ENCODE assay signal across 21 cellular contexts in the genomic region with DNA sequence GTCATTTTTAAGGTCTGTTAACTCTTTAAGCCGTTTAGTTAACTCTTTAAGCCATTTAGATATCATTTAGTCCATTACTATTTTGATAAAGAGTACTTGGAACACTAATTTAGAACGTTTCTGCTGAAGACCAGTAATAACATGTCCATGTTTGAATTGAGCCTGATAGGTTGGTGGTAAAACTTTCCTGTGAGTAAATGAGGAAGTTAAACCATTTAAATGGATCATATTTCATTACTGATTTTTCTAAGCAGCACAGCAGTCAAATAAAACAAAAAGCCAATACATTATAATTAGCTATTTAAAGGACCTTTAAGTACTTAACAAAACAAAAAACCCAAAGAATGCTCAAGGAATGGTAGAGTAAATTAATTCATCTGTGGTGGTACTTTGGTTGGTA. TPM values are rescaled to one million over a fixed set of nuclear protein-coding genes. Genes with fewer than 3 reads are reported as not detected.
DNase-seq lines count a peak whose midpoint lies in the region; ATAC-seq and TF ChIP-seq lines count a peak whose summit lies in the region.
"Had no signal": no experiment of that assay in that cellular context is flagged by ENCODE, and none has a peak within 500 bp of the region (broad histone marks: within the 10 kb centered on the region; RNA-seq: fewer than 3 reads in every experiment).

No MANE protein-coding gene starts in this region.

- H3K27me3 Mint-ChIP-seq in T-helper 17 cell (no peaks in the 10 kb centered on the region), endodermal cell (ENCODE audit: insufficient read depth) (no peaks in the 10 kb centered on the region)
- no peaks in the 10 kb centered on the region for H3K27me3 Mint-ChIP-seq in effector memory CD8-positive, alpha-beta T cell
- H3K27me3 Mint-ChIP-seq in activated T-helper 2 cell treated with anti-CD3 and anti-CD28 coated beads, Interferon-gamma antibody, Interleukin-2, Interleukin-4, amounts not matched to agents 10 μg/mL and 5 μg/mL and 100 μg/mL, durations not matched to agents 14 hours and 24 hours and 36 hours (ENCODE audit: low read depth): no peaks in the 10 kb centered on the region
- H3K27me3 Mint-ChIP-seq: brain; natural killer cell treated with Interleukin-12 subunit alpha and Interleukin-12 subunit beta and Interleukin-15 and Interleukin-18, amount 100 ng/mL, for 72 hours; T-cell had no signal

- H3K4me3 Mint-ChIP-seq in T-helper 17 cell: no peak overlapping the region
- H3K4me3 Mint-ChIP-seq in endodermal cell: no peak overlapping the region
- H3K4me3 Mint-ChIP-seq in effector memory CD8-positive, alpha-beta T cell: no peak overlapping the region
- H3K4me3 Mint-ChIP-seq in activated T-helper 2 cell treated with anti-CD3 and anti-CD28 coated beads, Interferon-gamma antibody, Interleukin-2, Interleukin-4, amounts not matched to agents 10 μg/mL and 5 μg/mL and 100 μg/mL, durations not matched to agents 14 hours and 24 hours and 36 hours (ENCODE audit: low read depth): no peak overlapping the region
- H3K4me3 Mint-ChIP-seq: activated CD8-positive, alpha-beta T cell treated with anti-CD3 and anti-CD28 coated beads, Interleukin-2, amount 10 ng/mL, durations not matched to agents 7 days and 5 days; brain; natural killer cell treated with Interleukin-12 subunit alpha and Interleukin-12 subunit beta and Interleukin-15 and Interleukin-18, amount 100 ng/mL, for 72 hours; T-cell had no signal

- H3K9ac ChIP-seq in endodermal cell (ENCODE audit: extremely low read depth, low read length, poor library complexity, severe bottlenecking): no peak overlapping the region
- H3K9ac ChIP-seq: KMS-11 had no signal

- no peaks in the 10 kb centered on the region for H3K27me3 ChIP-seq in endodermal cell (ENCODE audit: control insufficient read depth, insufficient read depth, low read length, poor library complexity, severe bottlenecking)
- H3K27me3 ChIP-seq: uterus had no signal

- no peaks in the 10 kb centered on the region for H3K36me3 Mint-ChIP-seq in T-helper 17 cell (ENCODE audit: low read depth)
- peaks cover 3% of the 10 kb centered on the region for H3K36me3 Mint-ChIP-seq in endodermal cell (ENCODE audit: low read depth)
- H3K36me3 Mint-ChIP-seq in effector memory CD8-positive, alpha-beta T cell (ENCODE audit: insufficient read depth): no peaks in the 10 kb centered on the region
- peaks cover 43% of the 10 kb centered on the region for H3K36me3 Mint-ChIP-seq in activated T-helper 2 cell treated with anti-CD3 and anti-CD28 coated beads, Interferon-gamma antibody, Interleukin-2, Interleukin-4, amounts not matched to agents 10 μg/mL and 5 μg/mL and 100 μg/mL, durations not matched to agents 14 hours and 24 hours and 36 hours (ENCODE audit: low read depth)

- H3K9me3 ChIP-seq in T-helper 17 cell (ENCODE audit: control insufficient read depth, low read length, poor library complexity, severe bottlenecking): no peaks in the 10 kb centered on the region
- no peaks in the 10 kb centered on the region for H3K9me3 ChIP-seq in endodermal cell (ENCODE audit: control insufficient read depth, low read length)

- DNase-seq in NOMO-1 (lab: John Stamatoyannopoulos, UW; ENCODE audit: unreplicated experiment in 2 of 2): peak; percentile 35 to 80
- DNase-seq in NOMO-1 treated with dmso at 0.1 percent for 144 hours (lab: John Stamatoyannopoulos, UW; ENCODE audit: unreplicated experiment): no peak
- peak; percentile 44 for DNase-seq in NCI-H1105 (lab: John Stamatoyannopoulos, UW)
- no peak for DNase-seq in T-helper 17 cell
- DNase-seq in endodermal cell: no peak
- DNase-seq in coronary artery (ENCODE audit: low spot score): no peak
- DNase-seq in effector memory CD8-positive, alpha-beta T cell: no peak
- DNase-seq in activated T-helper 2 cell treated with anti-CD3 and anti-CD28 coated beads, Interferon-gamma antibody, Interleukin-2, Interleukin-4, amounts not matched to agents 10 μg/mL and 5 μg/mL and 100 μg/mL, durations not matched to agents 14 hours and 24 hours and 36 hours (ENCODE audit: low spot score): no peak
- DNase-seq: activated CD8-positive, alpha-beta T cell treated with anti-CD3 and anti-CD28 coated beads, Interleukin-2, amount 10 ng/mL, durations not matched to agents 7 days and 5 days; activated T-cell treated with anti-CD3 and anti-CD28 coated beads, Interleukin-2, amount 50 U/mL, for 48 hours; cortex of kidney; mesendoderm; NCI-H1694 treated with DMSO at 0.1 percent for 48 hours; Right ventricle myocardium superior; stimulated activated CD4-positive, alpha-beta T cell treated with anti-CD3 and anti-CD28 coated beads, Interleukin-4, amount 100 ng/mL, for 1 hour; T-cell; uterus had no signal

- no peaks in the 10 kb centered on the region for H3K36me3 ChIP-seq in endodermal cell (ENCODE audit: control insufficient read depth, insufficient read depth, low read length)
- H3K36me3 ChIP-seq: uterus had no signal

- ATAC-seq in T-helper 17 cell: no peak
- ATAC-seq in effector memory CD8-positive, alpha-beta T cell (replicated peaks): no peak
- ATAC-seq: activated CD8-positive, alpha-beta T cell treated with anti-CD3 and anti-CD28 coated beads, Interleukin-2, amount 10 ng/mL, durations not matched to agents 7 days and 5 days; activated naive CD4-positive, alpha-beta T cell treated with anti-CD3 and anti-CD28 coated beads, Interleukin-2, amount 50 U/mL, for 72 hours; natural killer cell treated with Interleukin-12 subunit alpha and Interleukin-12 subunit beta and Interleukin-15 and Interleukin-18, amount 100 ng/mL, for 72 hours; T-cell had no signal

- WGBS in endodermal cell (ENCODE audit: insufficient coverage in 1 of 2, insufficient read length in 1 of 2), 2 experiments: 100% methylated on average over 2 of the region's 2 CpGs; no CpG with 5 or more reads in 1 of the 2 experiments

- H3K4me1 Mint-ChIP-seq in T-helper 17 cell (peaks cover 41% of the 10 kb centered on the region), endodermal cell (no peaks in the 10 kb centered on the region)
- H3K4me1 Mint-ChIP-seq in effector memory CD8-positive, alpha-beta T cell (ENCODE audit: low read depth in 2 of 2): peaks cover 24 to 47% of the 10 kb centered on the region in 2 donors
- peaks cover 44% of the 10 kb centered on the region for H3K4me1 Mint-ChIP-seq in activated T-helper 2 cell treated with anti-CD3 and anti-CD28 coated beads, Interferon-gamma antibody, Interleukin-2, Interleukin-4, amounts not matched to agents 10 μg/mL and 5 μg/mL and 100 μg/mL, durations not matched to agents 14 hours and 24 hours and 36 hours (ENCODE audit: low read depth)

- TF ChIP-seq CTCF in endodermal cell (conservative IDR thresholded peaks at IDR 0.05) (no peak), coronary artery (IDR thresholded peaks at IDR 0.05) (no peak)

- H3K27ac Mint-ChIP-seq in T-helper 17 cell (peak overlapping the region; percentile 41), endodermal cell (no peak overlapping the region)
- no peak overlapping the region for H3K27ac Mint-ChIP-seq in effector memory CD8-positive, alpha-beta T cell
- H3K27ac Mint-ChIP-seq in activated T-helper 2 cell treated with anti-CD3 and anti-CD28 coated beads, Interferon-gamma antibody, Interleukin-2, Interleukin-4, amounts not matched to agents 10 μg/mL and 5 μg/mL and 100 μg/mL, durations not matched to agents 14 hours and 24 hours and 36 hours: no peak overlapping the region
- H3K27ac Mint-ChIP-seq: activated CD8-positive, alpha-beta T cell treated with anti-CD3 and anti-CD28 coated beads, Interleukin-2, amount 10 ng/mL, durations not matched to agents 7 days and 5 days; activated naive CD4-positive, alpha-beta T cell treated with anti-CD3 and anti-CD28 coated beads, Interleukin-2, amount 50 U/mL, for 72 hours; brain; natural killer cell treated with Interleukin-12 subunit alpha and Interleukin-12 subunit beta and Interleukin-15 and Interleukin-18, amount 100 ng/mL, for 72 hours had no signal

- no peaks in the 10 kb centered on the region for H3K4me1 ChIP-seq in endodermal cell (ENCODE audit: control insufficient read depth, insufficient read depth, low read length)
- H3K4me1 ChIP-seq: uterus had no signal

- intact Hi-C loops in activated T-helper 2 cell treated with anti-CD3 and anti-CD28 coated beads, Interferon-gamma antibody, Interleukin-2, Interleukin-4, amounts not matched to agents 10 μg/mL and 5 μg/mL and 100 μg/mL, durations not matched to agents 14 hours and 24 hours and 36 hours (cut with micrococcal nuclease): no loop called here

- H3K9me3 Mint-ChIP-seq in endodermal cell: peaks cover 10% of the 10 kb centered on the region
- peaks cover 0 to 3% of the 10 kb centered on the region in 2 donors for H3K9me3 Mint-ChIP-seq in effector memory CD8-positive, alpha-beta T cell
- H3K9me3 Mint-ChIP-seq in activated T-helper 2 cell treated with anti-CD3 and anti-CD28 coated beads, Interferon-gamma antibody, Interleukin-2, Interleukin-4, amounts not matched to agents 10 μg/mL and 5 μg/mL and 100 μg/mL, durations not matched to agents 14 hours and 24 hours and 36 hours: peaks cover 31% of the 10 kb centered on the region

- H3K4me3 ChIP-seq in endodermal cell (ENCODE audit: low read length): no peak overlapping the region
- no peak overlapping the region for H3K4me3 ChIP-seq in coronary artery
- H3K4me3 ChIP-seq: uterus had no signal

- H3K27ac ChIP-seq in endodermal cell (ENCODE audit: low read depth, low read length) (no peak overlapping the region), coronary artery (no peak overlapping the region)
- H3K27ac ChIP-seq: KMS-11, uterus had no signal

RNA-seq across cellular contexts. Expression of gene PHTF2, which starts 29.4 kb away (rescaled TPM):
- total RNA-seq in T-helper 17 cell: 10 to 100 TPM; 68.1 to 69.9 TPM
- 10 to 100 TPM; 15.4 to 20.6 TPM for total RNA-seq in endodermal cell
- polyA plus RNA-seq in endodermal cell (2013, experiment 1 of 2): 25.1 TPM
- 23.5 TPM for polyA plus RNA-seq in endodermal cell (2013, experiment 2 of 2)
- 31.8 and 34.8 TPM in 2 replicates for total RNA-seq in activated T-helper 2 cell treated with anti-CD3 and anti-CD28 coated beads, Interferon-gamma antibody, Interleukin-2, Interleukin-4, amounts not matched to agents 10 μg/mL and 5 μg/mL and 100 μg/mL, durations not matched to agents 14 hours and 24 hours and 36 hours

RNA-seq across cellular contexts. Expression of gene TMEM60, which starts 29.8 kb away (rescaled TPM):
- 1 to 10 TPM; 5.0 to 6.3 TPM for total RNA-seq in T-helper 17 cell
- total RNA-seq in endodermal cell: 10 to 100 TPM; 20.0 to 32.2 TPM
- polyA plus RNA-seq in endodermal cell (2013, experiment 1 of 2): 37.9 TPM
- polyA plus RNA-seq in endodermal cell (2013, experiment 2 of 2): 34.9 TPM
- 11.5 and 11.6 TPM in 2 replicates for total RNA-seq in activated T-helper 2 cell treated with anti-CD3 and anti-CD28 coated beads, Interferon-gamma antibody, Interleukin-2, Interleukin-4, amounts not matched to agents 10 μg/mL and 5 μg/mL and 100 μg/mL, durations not matched to agents 14 hours and 24 hours and 36 hours

Comparison
In these comparisons a context has a peak if more than half of its experiments do, and no peak if none do; other contexts are left out.
1. DNase-seq: peak in NOMO-1 (2 of 2) and NCI-H1105 (single experiment); none in NOMO-1 treated with dmso at 0.1 percent for 144 hours (single experiment), T-helper 17 cell (0 of 3), endodermal cell (single experiment), coronary artery (single experiment), effector memory CD8-positive, alpha-beta T cell (0 of 3) and activated T-helper 2 cell treated with anti-CD3 and anti-CD28 coated beads, Interferon-gamma antibody, Interleukin-2, Interleukin-4, amounts not matched to agents 10 μg/mL and 5 μg/mL and 100 μg/mL, durations not matched to agents 14 hours and 24 hours and 36 hours (single experiment).